ENCODE assay signal across 16 cellular contexts in genomic region chr9:36559036-36559695, GRCh38. TPM values are rescaled to one million over a fixed set of nuclear protein-coding genes. Genes with fewer than 3 reads are reported as not detected.
DNase-seq lines count a peak whose midpoint lies in the region; FAIRE-seq and TF ChIP-seq lines count a peak whose summit lies in the region.
"Had no signal": no experiment of that assay in that cellular context is flagged by ENCODE, and none has a peak within 500 bp of the region (broad histone marks: within the 10 kb centered on the region; RNA-seq: fewer than 3 reads in every experiment).

No MANE protein-coding gene starts in this region.

- H3K4me3 ChIP-seq in astrocyte (ENCODE audit: insufficient read depth, low read depth, low read length) = no peak overlapping the region

- no peaks in the 10 kb centered on the region for H3K36me3 Mint-ChIP-seq in astrocyte (ENCODE audit: low read depth, unreplicated experiment)
- H3K36me3 Mint-ChIP-seq in activated naive CD8-positive, alpha-beta T cell treated with anti-CD3 and anti-CD28 coated beads for 36 hours = no peaks in the 10 kb centered on the region
- H3K36me3 Mint-ChIP-seq in activated naive CD4-positive, alpha-beta T cell treated with anti-CD3 and anti-CD28 coated beads, Interleukin-2, amount 10 ng/mL, durations not matched to agents 7 days and 5 days = no peaks in the 10 kb centered on the region
- H3K36me3 Mint-ChIP-seq: activated naive CD4-positive, alpha-beta T cell treated with anti-CD3 and anti-CD28 coated beads, Interleukin-2, amount 50 U/mL, for 72 hours; CD4-positive, alpha-beta memory T cell had no signal

- H3K27me3 Mint-ChIP-seq in astrocyte (ENCODE audit: low read depth, unreplicated experiment) = no peaks in the 10 kb centered on the region
- H3K27me3 Mint-ChIP-seq in activated naive CD8-positive, alpha-beta T cell treated with anti-CD3 and anti-CD28 coated beads for 36 hours = no peaks in the 10 kb centered on the region
- peaks cover 5% of the 10 kb centered on the region for H3K27me3 Mint-ChIP-seq in activated naive CD4-positive, alpha-beta T cell treated with anti-CD3 and anti-CD28 coated beads, Interleukin-2, amount 10 ng/mL, durations not matched to agents 7 days and 5 days
- H3K27me3 Mint-ChIP-seq: CD4-positive, alpha-beta memory T cell had no signal

- no peaks in the 10 kb centered on the region for H3K27me3 ChIP-seq in astrocyte (ENCODE audit: insufficient read depth, low read length)

- H3K36me3 ChIP-seq in astrocyte (ENCODE audit: insufficient read depth, low read length) = no peaks in the 10 kb centered on the region

- TF ChIP-seq CTCF in astrocyte (IDR thresholded peaks at IDR 0.05; ENCODE audit: insufficient read depth, low read depth, low read length) = no peak

- H3K27ac Mint-ChIP-seq in astrocyte (ENCODE audit: unreplicated experiment) = peak overlapping the region; percentile 23
- H3K27ac Mint-ChIP-seq in activated naive CD8-positive, alpha-beta T cell treated with anti-CD3 and anti-CD28 coated beads for 36 hours = no peak overlapping the region
- H3K27ac Mint-ChIP-seq in activated naive CD4-positive, alpha-beta T cell treated with anti-CD3 and anti-CD28 coated beads, Interleukin-2, amount 10 ng/mL, durations not matched to agents 7 days and 5 days = no peak overlapping the region
- H3K27ac Mint-ChIP-seq: activated naive CD4-positive, alpha-beta T cell treated with anti-CD3 and anti-CD28 coated beads, Interleukin-2, amount 50 U/mL, for 72 hours; CD4-positive, alpha-beta memory T cell had no signal

- H3K9ac ChIP-seq in astrocyte (ENCODE audit: low read length) = no peak overlapping the region

- no peaks in the 10 kb centered on the region for H3K4me1 ChIP-seq in astrocyte (ENCODE audit: insufficient read depth, low read length)

- DNase-seq in A172 (ENCODE audit: low spot score) (peak; percentile 35), HT1080 (ENCODE audit: low read depth) (peak; percentile 29), astrocyte (ENCODE audit: low read depth) (peak; percentile 39), foreskin melanocyte (peak; percentile 8), SK-N-DZ (ENCODE audit: low spot score) (no peak), HTR-8/SVneo (ENCODE audit: insufficient read length, low spot score) (no peak)
- no peak for DNase-seq in activated naive CD8-positive, alpha-beta T cell treated with anti-CD3 and anti-CD28 coated beads for 36 hours
- no peak for DNase-seq in activated naive CD4-positive, alpha-beta T cell treated with anti-CD3 and anti-CD28 coated beads, Interleukin-2, amount 10 ng/mL, durations not matched to agents 7 days and 5 days
- DNase-seq: 8988T; activated CD4-positive, alpha-beta T cell treated with anti-CD3 and anti-CD28 coated beads for 48 hours; CD4-positive, alpha-beta memory T cell; cerebellar nuclear complex; NCI-H1105 treated with DMSO at 0.1 percent for 48 hours; SHP77 treated with DMSO at 0.1 percent for 48 hours had no signal

- peaks cover 3% of the 10 kb centered on the region for H3K4me1 Mint-ChIP-seq in astrocyte (ENCODE audit: low read depth, unreplicated experiment)
- peaks cover 1% of the 10 kb centered on the region for H3K4me1 Mint-ChIP-seq in activated naive CD8-positive, alpha-beta T cell treated with anti-CD3 and anti-CD28 coated beads for 36 hours
- H3K4me1 Mint-ChIP-seq in activated naive CD4-positive, alpha-beta T cell treated with anti-CD3 and anti-CD28 coated beads, Interleukin-2, amount 10 ng/mL, durations not matched to agents 7 days and 5 days = peaks cover 3% of the 10 kb centered on the region

- no peak overlapping the region for H3K4me2 ChIP-seq in astrocyte (ENCODE audit: low read length)

- no peak overlapping the region for H3K4me3 Mint-ChIP-seq in astrocyte (ENCODE audit: unreplicated experiment)
- H3K4me3 Mint-ChIP-seq in activated naive CD8-positive, alpha-beta T cell treated with anti-CD3 and anti-CD28 coated beads for 36 hours = no peak overlapping the region
- H3K4me3 Mint-ChIP-seq in activated naive CD4-positive, alpha-beta T cell treated with anti-CD3 and anti-CD28 coated beads, Interleukin-2, amount 10 ng/mL, durations not matched to agents 7 days and 5 days = no peak overlapping the region
- H3K4me3 Mint-ChIP-seq: CD4-positive, alpha-beta memory T cell had no signal

- CTCF ChIA-PET in activated naive CD4-positive, alpha-beta T cell treated with anti-CD3 and anti-CD28 coated beads, Interleukin-2, amount 10 ng/mL, durations not matched to agents 7 days and 5 days (lab: Charles Lee) = interaction anchor here (1.0 to 11.9 kb wide), 2 partner anchors 117 to 152 kb away, joined by 3 to 175 read pairs; no protein-coding TSS in a partner anchor

- H3K9me3 ChIP-seq in astrocyte (ENCODE audit: insufficient read depth, low read depth, low read length) = no peaks in the 10 kb centered on the region

- peak; percentile 52 for FAIRE-seq in astrocyte (lab: Jason Lieb, UNC)
- FAIRE-seq in HTR-8/SVneo (lab: Jason Lieb, UNC) = no peak
- FAIRE-seq: keratinocyte had no signal

- no peaks in the 10 kb centered on the region for H4K20me1 ChIP-seq in astrocyte (ENCODE audit: insufficient read depth, low read length)

- H3K9me3 Mint-ChIP-seq in astrocyte (ENCODE audit: unreplicated experiment) = no peaks in the 10 kb centered on the region
- H3K9me3 Mint-ChIP-seq in activated naive CD8-positive, alpha-beta T cell treated with anti-CD3 and anti-CD28 coated beads for 36 hours = no peaks in the 10 kb centered on the region
- no peaks in the 10 kb centered on the region for H3K9me3 Mint-ChIP-seq in activated naive CD4-positive, alpha-beta T cell treated with anti-CD3 and anti-CD28 coated beads, Interleukin-2, amount 10 ng/mL, durations not matched to agents 7 days and 5 days
- H3K9me3 Mint-ChIP-seq: activated naive CD4-positive, alpha-beta T cell treated with anti-CD3 and anti-CD28 coated beads, Interleukin-2, amount 50 U/mL, for 72 hours; CD4-positive, alpha-beta memory T cell had no signal

- no peak overlapping the region for H3K27ac ChIP-seq in astrocyte (ENCODE audit: low read depth, low read length)

- no peaks in the 10 kb centered on the region for H3K79me2 ChIP-seq in astrocyte (ENCODE audit: insufficient read depth, low read length)

- no peak overlapping the region for H2AFZ ChIP-seq in astrocyte (ENCODE audit: low read depth, low read length)

RNA-seq across cellular contexts. Expression of gene MELK, which starts 13.5 kb away (rescaled TPM):
- 83.1 and 91.5 TPM in 2 replicates for total RNA-seq in A172 (2014; rRNA removed; shearing (Covaris generic))
- 62.7 and 74.6 TPM in 2 replicates for total RNA-seq in HT1080 (2014; rRNA removed; shearing (Covaris generic))
- 63.1 and 72.0 TPM in 2 replicates for polyA plus RNA-seq in HT1080 (2015; cell fraction: cytosol; rRNA removed)
- 81.9 and 89.7 TPM in 2 replicates for polyA plus RNA-seq in HT1080 (2015; cell fraction: nucleus; rRNA removed)
- 8.4 and 12.3 TPM in 2 replicates for total RNA-seq in astrocyte
- total RNA-seq in activated naive CD8-positive, alpha-beta T cell treated with anti-CD3 and anti-CD28 coated beads for 36 hours = 10 to 100 TPM; 46.9 to 49.8 TPM
- polyA plus RNA-seq in SK-N-DZ (2014; cell fraction: cytosol; rRNA removed) = 90.7 and 91.9 TPM in 2 replicates
- polyA plus RNA-seq in SK-N-DZ (2014; cell fraction: nucleus; rRNA removed) = 47.9 and 54.9 TPM in 2 replicates

Comparison
In these comparisons a context has a peak if more than half of its experiments do, and no peak if none do; other contexts are left out.
1. DNase-seq: peak in A172 (single experiment), HT1080 (single experiment), astrocyte (single experiment) and foreskin melanocyte (single experiment); none in activated naive CD8-positive, alpha-beta T cell treated with anti-CD3 and anti-CD28 coated beads for 36 hours (single experiment), activated naive CD4-positive, alpha-beta T cell treated with anti-CD3 and anti-CD28 coated beads, Interleukin-2, amount 10 ng/mL, durations not matched to agents 7 days and 5 days (single experiment), SK-N-DZ (single experiment) and HTR-8/SVneo (single experiment).